In the genomic region with DNA sequence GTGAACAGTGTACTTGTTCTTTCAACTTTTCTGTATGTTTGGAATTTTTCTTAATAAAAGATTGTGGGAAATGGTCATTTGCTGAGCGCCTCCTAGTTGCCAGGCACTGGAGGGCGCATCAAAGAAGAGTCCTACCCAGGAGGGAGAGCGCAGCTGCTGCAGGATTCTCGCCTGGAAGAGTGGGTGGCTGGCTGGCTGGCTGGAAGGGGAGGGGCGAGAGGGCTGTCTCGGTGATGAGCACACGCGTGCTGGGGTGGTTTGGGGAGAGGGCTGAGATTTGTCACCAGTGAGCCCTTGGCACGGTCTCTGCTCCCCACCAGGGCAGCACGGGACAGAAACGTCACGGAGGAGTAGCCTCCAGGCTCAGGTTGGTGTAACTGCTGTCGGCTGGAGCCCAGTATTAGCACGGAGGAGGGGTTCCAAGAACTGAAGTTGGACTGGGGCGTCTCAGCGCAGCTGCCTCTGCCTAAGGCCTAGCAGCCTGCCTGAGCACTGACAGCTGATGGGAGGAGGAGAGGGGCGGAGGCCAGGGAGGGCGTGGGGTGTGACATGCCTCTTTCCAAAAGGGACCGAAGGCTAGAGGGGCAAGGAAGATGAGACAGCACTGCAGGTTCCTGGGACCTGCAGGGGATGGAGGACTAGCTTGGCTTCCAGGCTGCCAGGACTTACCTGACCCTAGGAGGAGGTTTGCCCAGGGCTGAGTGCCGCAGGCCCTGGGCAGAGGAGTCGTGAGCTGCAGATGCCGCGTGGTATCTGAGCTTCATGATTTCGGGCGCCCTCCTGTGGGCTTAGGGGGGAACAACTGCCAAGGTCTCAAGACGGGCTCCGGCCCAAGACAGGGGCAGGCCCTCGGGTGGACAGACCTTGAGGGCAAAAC, we compare ENCODE assay signal across 8 cellular contexts.
DNase-seq lines count a peak whose midpoint lies in the region; FAIRE-seq and TF ChIP-seq lines count a peak whose summit lies in the region.

No MANE protein-coding gene starts in this region.

- peak; percentile 89 for DNase-seq in EL
- DNase-seq in H54 (ENCODE audit: insufficient read length, low spot score), result peak; percentile 83
- peak; percentile 84 for DNase-seq in LoVo (ENCODE audit: low spot score)
- DNase-seq in SHP77 treated with DMSO at 0.1 percent for 48 hours (lab: John Stamatoyannopoulos, UW), result peak; percentile 74
- peak; percentile 41 to 75 (median 60) for DNase-seq in activated naive CD4-positive, alpha-beta T cell (lab: John Stamatoyannopoulos, UW)
- DNase-seq in foreskin melanocyte, result peak; percentile 86
- DNase-seq in nucleus accumbens (lab: John Stamatoyannopoulos, UW), result peak in 55 of 56 donors; percentile 43 to 93 (median 82)
- DNase-seq in substantia nigra (lab: John Stamatoyannopoulos, UW), result peak in 48 of 49 donors; percentile 53 to 91 (median 82)

- no peak for TF ChIP-seq POLR2A in H54 (IDR thresholded peaks at IDR 0.05; ENCODE audit: low read depth, low read length)

- H3K27ac ChIP-seq in substantia nigra (ENCODE audit: low read depth, low read length, poor library complexity, severe bottlenecking), result peak overlapping the region; percentile 72

- FAIRE-seq in H54 (lab: Jason Lieb, UNC), result no peak

Comparison
In these comparisons a context has a peak if more than half of its experiments do, and no peak if none do; other contexts are left out.
1. Peak in every context shown above with its lines: DNase-seq and H3K27ac ChIP-seq.